8 cellular contexts compared by ENCODE assay signal in genomic region chr5:36692791-36693763, GRCh38.
A peak's percentile ranks its signal among the peaks of the same experiment; 100 is the strongest.
DNase-seq lines count a peak whose midpoint lies in the region; ATAC-seq and TF ChIP-seq lines count a peak whose summit lies in the region.

No MANE protein-coding gene starts in this region.

- peak; percentile 83 for TF ChIP-seq CTCF in GM06990 (IDR thresholded peaks at IDR 0.05; ENCODE audit: insufficient read depth, low read length, poor library complexity, severe bottlenecking)

- H3K27me3 ChIP-seq in GM06990 (replicated peaks; ENCODE audit: control insufficient read depth, insufficient read depth, low read length) (no peaks in the 10 kb centered on the region), HUES48 (ENCODE audit: control insufficient read depth, insufficient read depth, low read length) (peaks cover 21% of the 10 kb centered on the region)

- no peak overlapping the region for H3K9ac ChIP-seq in HUES48 (ENCODE audit: low read depth, low read length)

- no peaks in the 10 kb centered on the region for H3K9me3 ChIP-seq in HUES48 (ENCODE audit: control insufficient read depth, insufficient read depth, low read length)
- no peaks in the 10 kb centered on the region for H3K9me3 ChIP-seq in T-helper 17 cell (ENCODE audit: control insufficient read depth, low read length, poor library complexity, severe bottlenecking)

- peak; percentile 73 for DNase-seq in GM06990 (ENCODE audit: extremely low read depth, insufficient read length)
- DNase-seq in T-helper 17 cell, result no peak
- DNase-seq in dedifferentiated amniotic fluid mesenchymal stem cell (ENCODE audit: extremely low spot score), result peak; percentile 22
- peak; percentile 77 for DNase-seq in left lobe of liver (ENCODE audit: low spot score)
- DNase-seq in stimulated activated CD4-positive, alpha-beta T cell treated with anti-CD3 and anti-CD28 coated beads, Interleukin-4, amount 100 ng/mL, for 1 hour, result peak; percentile 33
- DNase-seq in NCI-H1092 (lab: John Stamatoyannopoulos, UW), result no peak

- peaks cover 10% of the 10 kb centered on the region for H3K4me1 Mint-ChIP-seq in T-helper 17 cell

- H3K4me1 ChIP-seq in HUES48 (ENCODE audit: control insufficient read depth, insufficient read depth, low read length), result no peaks in the 10 kb centered on the region

- no peak overlapping the region for H3K27ac ChIP-seq in HUES48 (ENCODE audit: low read depth, low read length)

- H3K36me3 ChIP-seq in GM06990 (ENCODE audit: control insufficient read depth, insufficient read depth, low read length), result no peaks in the 10 kb centered on the region
- H3K36me3 ChIP-seq in HUES48 (ENCODE audit: control insufficient read depth, insufficient read depth, low read length), result no peaks in the 10 kb centered on the region

- peaks cover 43% of the 10 kb centered on the region for H3K27me3 Mint-ChIP-seq in T-helper 17 cell

- ATAC-seq in GM21529 (IDR thresholded peaks at IDR 0.05; ENCODE audit: unreplicated experiment) (peak; percentile 50), T-helper 17 cell (peak; percentile 48), left lobe of liver (peak; percentile 86)

- H3K4me3 Mint-ChIP-seq in T-helper 17 cell, result no peak overlapping the region

- H3K36me3 Mint-ChIP-seq in T-helper 17 cell (ENCODE audit: low read depth), result no peaks in the 10 kb centered on the region

- H3K4me3 ChIP-seq in GM06990 (replicated peaks; ENCODE audit: low read depth, low read length), result no peak overlapping the region
- H3K4me3 ChIP-seq in HUES48 (ENCODE audit: low read depth, low read length), result peak overlapping the region; percentile 65

- H3K27ac Mint-ChIP-seq in T-helper 17 cell, result no peak overlapping the region

Comparison
In these comparisons a context has a peak if more than half of its experiments do, and no peak if none do; other contexts are left out.
1. DNase-seq: peak in GM06990 (single experiment), dedifferentiated amniotic fluid mesenchymal stem cell (single experiment), left lobe of liver (single experiment) and stimulated activated CD4-positive, alpha-beta T cell treated with anti-CD3 and anti-CD28 coated beads, Interleukin-4, amount 100 ng/mL, for 1 hour (single experiment); none in T-helper 17 cell (0 of 3) and NCI-H1092 (single experiment).
2. Peak in every context shown above with its lines, with median percentiles within 50 percentile points of each other: ATAC-seq.